9 cellular contexts compared by ENCODE assay signal in genomic region chr2:209141818-209142217, GRCh38.
"Had no signal": no experiment of that assay in that cellular context is flagged by ENCODE, and none has a peak within 500 bp of the region (broad histone marks: within the 10 kb centered on the region; RNA-seq: fewer than 3 reads in every experiment).

No MANE protein-coding gene starts in this region.

- H2AFZ ChIP-seq: GM23248 had no signal

- FAIRE-seq: H54, K562 had no signal

- DNase-seq: GM23248, GOT3, H9, HCEC 1CT, IMR-90, KG1 had no signal

- H3K9ac ChIP-seq: GM23248 had no signal

- H3K4me3 ChIP-seq: GM23248, K562 had no signal

- H3K27ac Mint-ChIP-seq: H9 had no signal

- ATAC-seq: K562 had no signal

- H3K27ac ChIP-seq: GM23248, HL-60 had no signal

- H3K4me3 Mint-ChIP-seq: H9 had no signal
